ENCODE assay signal across 10 cellular contexts in the genomic region with DNA sequence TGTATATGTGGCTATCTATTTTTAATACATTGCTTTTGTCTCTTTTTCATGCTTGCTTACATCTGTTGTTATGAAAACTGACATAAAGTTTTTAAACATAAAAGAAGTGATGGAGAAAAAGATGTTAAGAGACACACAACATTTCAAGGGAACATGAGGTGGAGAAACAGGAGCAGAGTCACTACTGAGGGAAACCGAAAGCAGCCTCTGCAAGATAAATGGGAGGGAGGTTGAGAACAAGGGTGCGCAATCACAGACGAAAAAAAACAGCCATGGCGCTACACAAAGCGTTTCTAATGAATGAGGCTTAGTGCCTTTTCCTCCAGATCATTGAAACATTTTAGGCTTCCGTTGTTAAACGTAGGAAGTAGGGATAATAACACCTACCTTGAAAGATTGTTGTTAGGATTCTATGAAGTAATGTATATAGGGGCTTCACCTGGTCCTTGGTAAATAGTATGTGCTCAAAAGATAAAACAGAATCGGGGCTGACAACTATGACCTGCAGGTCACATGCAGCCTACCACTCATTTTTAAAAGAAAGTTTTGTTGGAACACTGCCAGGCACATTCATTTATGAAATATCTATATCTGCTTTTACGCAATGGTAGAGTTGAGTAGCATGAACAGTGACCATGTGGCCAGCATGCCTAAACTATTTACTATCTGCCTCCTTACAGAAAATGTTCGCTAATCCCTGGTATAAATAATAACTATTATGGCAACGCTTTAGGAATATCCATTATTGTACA.
DNase-seq lines count a peak whose midpoint lies in the region; ATAC-seq and TF ChIP-seq lines count a peak whose summit lies in the region.
"Had no signal": no experiment of that assay in that cellular context is flagged by ENCODE, and none has a peak within 500 bp of the region (broad histone marks: within the 10 kb centered on the region; RNA-seq: fewer than 3 reads in every experiment).

No MANE protein-coding gene starts in this region.

- H3K4me3 ChIP-seq in fibroblast of mammary gland (ENCODE audit: control insufficient read depth, low read depth, low read length): no peak overlapping the region

- no peaks in the 10 kb centered on the region for H3K36me3 Mint-ChIP-seq in activated naive CD4-positive, alpha-beta T cell treated with anti-CD3 and anti-CD28 coated beads, Interleukin-2, amount 50 U/mL, for 72 hours

- in situ Hi-C loops in SK-MEL-5 (cut with HindIII; ENCODE audit: low pct_unique_long_range_greater_than_20kb, low sequenced_read_pairs): no loop called here

- ATAC-seq in GM21390 (IDR thresholded peaks at IDR 0.05; ENCODE audit: unreplicated experiment): no peak
- ATAC-seq in activated naive CD4-positive, alpha-beta T cell treated with anti-CD3 and anti-CD28 coated beads, Interleukin-2, amount 50 U/mL, for 72 hours: no peak
- no peak for ATAC-seq in HG03095 (IDR thresholded peaks at IDR 0.05; ENCODE audit: unreplicated experiment)
- no peak for ATAC-seq in HG03139 (IDR thresholded peaks at IDR 0.05; ENCODE audit: unreplicated experiment)

- no peaks in the 10 kb centered on the region for H3K9me3 Mint-ChIP-seq in activated naive CD4-positive, alpha-beta T cell treated with anti-CD3 and anti-CD28 coated beads, Interleukin-2, amount 50 U/mL, for 72 hours

- no peak for TF ChIP-seq CTCF in fibroblast of mammary gland (conservative IDR thresholded peaks at IDR 0.05; ENCODE audit: control insufficient read depth, insufficient read depth, low read depth, low read length)

- H3K27ac Mint-ChIP-seq in activated naive CD4-positive, alpha-beta T cell treated with anti-CD3 and anti-CD28 coated beads, Interleukin-2, amount 50 U/mL, for 72 hours: no peak overlapping the region

- DNase-seq in HCEC 1CT (peak; percentile 76), SK-MEL-5 (ENCODE audit: low read depth, low spot score) (peak; percentile 55), fibroblast of mammary gland (ENCODE audit: low read depth) (peak; percentile 35), pons (ENCODE audit: low spot score) (peak; percentile 82)
- no peak for DNase-seq in activated naive CD4-positive, alpha-beta T cell treated with anti-CD3 and anti-CD28 coated beads, Interleukin-2, amount 50 U/mL, for 72 hours (ENCODE audit: low spot score in 2 of 2)
- DNase-seq: GOT3, NCI-H1048 had no signal

Comparison
In these comparisons a context has a peak if more than half of its experiments do, and no peak if none do; other contexts are left out.
1. DNase-seq: peak in HCEC 1CT (single experiment), SK-MEL-5 (single experiment), fibroblast of mammary gland (single experiment) and pons (single experiment); none in activated naive CD4-positive, alpha-beta T cell treated with anti-CD3 and anti-CD28 coated beads, Interleukin-2, amount 50 U/mL, for 72 hours (0 of 2).